ENCODE assay signal across 1 cellular context in the genomic region with DNA sequence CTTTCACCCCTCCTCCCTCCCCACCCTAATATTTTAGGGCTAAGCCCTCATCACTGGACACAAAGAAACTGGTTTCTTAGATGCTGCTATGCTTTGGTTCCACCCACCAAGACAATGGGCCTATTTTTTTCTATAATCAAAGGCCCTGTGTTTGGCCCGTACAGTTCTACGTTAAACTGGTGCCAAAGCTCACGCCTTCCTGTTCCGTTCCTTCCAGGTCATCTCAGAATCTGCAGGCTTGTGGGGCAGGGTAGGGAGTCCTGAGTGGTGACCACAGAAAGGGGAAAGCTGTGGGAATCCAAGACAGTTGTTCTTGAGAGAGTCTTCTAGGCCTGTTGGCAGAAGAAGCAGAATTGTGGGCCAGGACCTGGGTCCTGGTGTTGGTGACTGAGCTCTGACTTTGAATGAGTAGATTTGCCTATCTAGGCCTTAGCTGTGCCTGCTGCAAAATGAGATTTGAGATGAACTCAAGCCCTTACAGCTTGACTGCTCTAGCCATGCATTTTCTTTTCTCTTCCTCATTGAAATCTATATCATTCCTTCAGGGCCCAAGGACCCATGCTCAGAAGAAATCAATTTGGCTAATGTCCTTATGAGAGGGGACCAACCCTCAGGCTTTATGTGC.
TF ChIP-seq lines count a peak whose summit lies in the region.

No MANE protein-coding gene starts in this region.

TF ChIP-seq in HepG2, 621 proteins besides CTCF, POLR2A, EP300 and RAD21:
- peak; percentile 25; the same call in 1 of the 2 replicates for TF ChIP-seq HOXA3 (CRISPR knock-in tag; IDR thresholded peaks at IDR 0.05)
- TF ChIP-seq JDP2 (CRISPR knock-in tag; IDR thresholded peaks at IDR 0.05; ENCODE audit: borderline replicate concordance) = no peak
- TF ChIP-seq SOX6 (IDR thresholded peaks at IDR 0.05) = no peak
- peak; percentile 69 for TF ChIP-seq SOX6 (CRISPR knock-in tag; IDR thresholded peaks at IDR 0.05)
- no peak for TF ChIP-seq TBL1XR1 (IDR thresholded peaks at IDR 0.05; ENCODE audit: borderline replicate concordance, low read length, partially characterized antibody)
- 0 out of 2 replicates have a peak, but pooled peaks have one; percentile 19 for TF ChIP-seq PHF8 (CRISPR knock-in tag; IDR thresholded peaks at IDR 0.05)
- no peak for TF ChIP-seq NRL (CRISPR knock-in tag; IDR thresholded peaks at IDR 0.05; ENCODE audit: borderline replicate concordance)
- TF ChIP-seq ZBTB7A (CRISPR knock-in tag; IDR thresholded peaks at IDR 0.05) = no peak
- peak; percentile 25; the same call in 1 of the 2 replicates for TF ChIP-seq ETV5 (CRISPR knock-in tag; IDR thresholded peaks at IDR 0.05; ENCODE audit: borderline replicate concordance)
- TF ChIP-seq, protein P1, sequence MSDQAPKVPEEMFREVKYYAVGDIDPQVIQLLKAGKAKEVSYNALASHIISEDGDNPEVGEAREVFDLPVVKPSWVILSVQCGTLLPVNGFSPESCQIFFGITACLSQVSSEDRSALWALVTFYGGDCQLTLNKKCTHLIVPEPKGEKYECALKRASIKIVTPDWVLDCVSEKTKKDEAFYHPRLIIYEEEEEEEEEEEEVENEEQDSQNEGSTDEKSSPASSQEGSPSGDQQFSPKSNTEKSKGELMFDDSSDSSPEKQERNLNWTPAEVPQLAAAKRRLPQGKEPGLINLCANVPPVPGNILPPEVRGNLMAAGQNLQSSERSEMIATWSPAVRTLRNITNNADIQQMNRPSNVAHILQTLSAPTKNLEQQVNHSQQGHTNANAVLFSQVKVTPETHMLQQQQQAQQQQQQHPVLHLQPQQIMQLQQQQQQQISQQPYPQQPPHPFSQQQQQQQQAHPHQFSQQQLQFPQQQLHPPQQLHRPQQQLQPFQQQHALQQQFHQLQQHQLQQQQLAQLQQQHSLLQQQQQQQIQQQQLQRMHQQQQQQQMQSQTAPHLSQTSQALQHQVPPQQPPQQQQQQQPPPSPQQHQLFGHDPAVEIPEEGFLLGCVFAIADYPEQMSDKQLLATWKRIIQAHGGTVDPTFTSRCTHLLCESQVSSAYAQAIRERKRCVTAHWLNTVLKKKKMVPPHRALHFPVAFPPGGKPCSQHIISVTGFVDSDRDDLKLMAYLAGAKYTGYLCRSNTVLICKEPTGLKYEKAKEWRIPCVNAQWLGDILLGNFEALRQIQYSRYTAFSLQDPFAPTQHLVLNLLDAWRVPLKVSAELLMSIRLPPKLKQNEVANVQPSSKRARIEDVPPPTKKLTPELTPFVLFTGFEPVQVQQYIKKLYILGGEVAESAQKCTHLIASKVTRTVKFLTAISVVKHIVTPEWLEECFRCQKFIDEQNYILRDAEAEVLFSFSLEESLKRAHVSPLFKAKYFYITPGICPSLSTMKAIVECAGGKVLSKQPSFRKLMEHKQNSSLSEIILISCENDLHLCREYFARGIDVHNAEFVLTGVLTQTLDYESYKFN (CRISPR knock-in tag; conservative IDR thresholded peaks at IDR 0.05) = 0 out of 2 replicates have a peak, but pooled peaks have one; percentile 27
- TF ChIP-seq GATAD2A (CRISPR knock-in tag; IDR thresholded peaks at IDR 0.05) = peak; percentile 30; the same call in 1 of the 2 replicates
- TF ChIP-seq MXI1 (IDR thresholded peaks at IDR 0.05; ENCODE audit: borderline replicate concordance, low read depth, low read length) = no peak
- TF ChIP-seq, protein P2, sequence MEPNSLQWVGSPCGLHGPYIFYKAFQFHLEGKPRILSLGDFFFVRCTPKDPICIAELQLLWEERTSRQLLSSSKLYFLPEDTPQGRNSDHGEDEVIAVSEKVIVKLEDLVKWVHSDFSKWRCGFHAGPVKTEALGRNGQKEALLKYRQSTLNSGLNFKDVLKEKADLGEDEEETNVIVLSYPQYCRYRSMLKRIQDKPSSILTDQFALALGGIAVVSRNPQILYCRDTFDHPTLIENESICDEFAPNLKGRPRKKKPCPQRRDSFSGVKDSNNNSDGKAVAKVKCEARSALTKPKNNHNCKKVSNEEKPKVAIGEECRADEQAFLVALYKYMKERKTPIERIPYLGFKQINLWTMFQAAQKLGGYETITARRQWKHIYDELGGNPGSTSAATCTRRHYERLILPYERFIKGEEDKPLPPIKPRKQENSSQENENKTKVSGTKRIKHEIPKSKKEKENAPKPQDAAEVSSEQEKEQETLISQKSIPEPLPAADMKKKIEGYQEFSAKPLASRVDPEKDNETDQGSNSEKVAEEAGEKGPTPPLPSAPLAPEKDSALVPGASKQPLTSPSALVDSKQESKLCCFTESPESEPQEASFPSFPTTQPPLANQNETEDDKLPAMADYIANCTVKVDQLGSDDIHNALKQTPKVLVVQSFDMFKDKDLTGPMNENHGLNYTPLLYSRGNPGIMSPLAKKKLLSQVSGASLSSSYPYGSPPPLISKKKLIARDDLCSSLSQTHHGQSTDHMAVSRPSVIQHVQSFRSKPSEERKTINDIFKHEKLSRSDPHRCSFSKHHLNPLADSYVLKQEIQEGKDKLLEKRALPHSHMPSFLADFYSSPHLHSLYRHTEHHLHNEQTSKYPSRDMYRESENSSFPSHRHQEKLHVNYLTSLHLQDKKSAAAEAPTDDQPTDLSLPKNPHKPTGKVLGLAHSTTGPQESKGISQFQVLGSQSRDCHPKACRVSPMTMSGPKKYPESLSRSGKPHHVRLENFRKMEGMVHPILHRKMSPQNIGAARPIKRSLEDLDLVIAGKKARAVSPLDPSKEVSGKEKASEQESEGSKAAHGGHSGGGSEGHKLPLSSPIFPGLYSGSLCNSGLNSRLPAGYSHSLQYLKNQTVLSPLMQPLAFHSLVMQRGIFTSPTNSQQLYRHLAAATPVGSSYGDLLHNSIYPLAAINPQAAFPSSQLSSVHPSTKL (CRISPR knock-in tag; IDR thresholded peaks at IDR 0.05) = 0 out of 2 replicates have a peak, but pooled peaks have one; percentile 16
- TF ChIP-seq SAP130 (CRISPR knock-in tag; IDR thresholded peaks at IDR 0.05; ENCODE audit: low read depth) = peak; percentile 17; the same call in 1 of the 2 replicates
- TF ChIP-seq SOX5 (CRISPR knock-in tag; IDR thresholded peaks at IDR 0.05; ENCODE audit: borderline replicate concordance) = peak; percentile 63; the same call in 1 of the 2 replicates
- no peak for TF ChIP-seq ZIK1 (CRISPR knock-in tag; IDR thresholded peaks at IDR 0.05; ENCODE audit: borderline replicate concordance, low read depth)
- TF ChIP-seq TBX2 (CRISPR knock-in tag; IDR thresholded peaks at IDR 0.05; ENCODE audit: borderline replicate concordance) = peak; percentile 31; the same call in 1 of the 2 replicates
- peak; percentile 10 for TF ChIP-seq HNF4A (CRISPR knock-in tag; IDR thresholded peaks at IDR 0.05)
- TF ChIP-seq ZFY (CRISPR knock-in tag; IDR thresholded peaks at IDR 0.05) = peak; percentile 57; the same call in 1 of the 2 replicates
- no peak for TF ChIP-seq SOX13 (IDR thresholded peaks at IDR 0.05)
- peak in 1 of 2 experiments; percentile 83; a peak in 2 of 4 replicates for TF ChIP-seq SOX13 (CRISPR knock-in tag; conservative IDR thresholded peaks at IDR 0.05 in 1 of 2, IDR thresholded peaks at IDR 0.05 in 1 of 2)
- peak; percentile 60 for TF ChIP-seq POLR2G (IDR thresholded peaks at IDR 0.05; ENCODE audit: low read depth, low read length)
- TF ChIP-seq ATF7 (IDR thresholded peaks at IDR 0.05) = no peak
- no peak for TF ChIP-seq ATF7 (CRISPR knock-in tag; IDR thresholded peaks at IDR 0.05)
- TF ChIP-seq ZSCAN31 (CRISPR knock-in tag; IDR thresholded peaks at IDR 0.05; ENCODE audit: low read depth) = no peak
TF ChIP-seq in HepG2: peak in this region for 14.
